ENCODE assay signal across 8 cellular contexts in the genomic region with DNA sequence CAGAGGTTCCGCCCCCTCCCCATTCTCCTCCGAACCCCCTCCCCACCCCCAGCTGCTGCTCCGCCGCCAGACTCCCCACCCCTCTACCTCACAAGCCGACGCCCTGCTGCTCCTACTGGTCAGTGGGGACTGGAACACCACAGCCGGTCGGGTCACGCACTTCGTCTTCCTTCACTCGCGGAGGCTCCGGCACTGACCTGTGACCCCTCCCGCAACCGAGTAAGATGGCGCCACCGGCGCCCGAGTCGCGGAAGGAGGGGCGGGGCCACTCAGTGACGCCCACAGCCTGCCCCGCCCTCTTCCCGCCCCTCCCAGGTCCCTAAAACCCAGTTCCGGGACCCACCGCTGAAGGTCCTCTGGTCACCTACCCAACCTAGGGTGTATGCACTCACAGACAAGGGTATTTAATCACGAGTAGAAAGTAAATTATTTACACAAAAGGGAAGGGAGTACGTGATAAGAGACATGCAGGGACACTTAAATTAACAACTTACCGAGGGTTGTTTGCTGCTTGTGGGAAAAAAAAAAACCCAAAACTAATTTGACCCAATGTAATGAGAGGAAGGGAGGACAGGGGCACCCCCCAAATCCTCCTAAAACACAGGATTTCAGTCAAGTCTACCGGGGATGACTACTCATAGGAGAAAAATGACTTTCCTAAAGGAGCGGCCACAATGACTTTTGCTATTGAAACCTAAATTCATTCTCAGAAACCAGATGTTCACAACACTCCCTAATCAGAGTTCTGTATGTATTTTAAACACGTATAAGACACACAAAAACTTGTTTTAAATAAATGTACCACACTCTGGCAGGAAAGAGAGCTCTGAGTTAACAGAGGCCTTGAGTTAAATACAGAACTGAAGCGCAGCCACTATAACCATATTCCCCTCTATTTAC.
DNase-seq lines count a peak whose midpoint lies in the region; ATAC-seq lines count a peak whose summit lies in the region.

Gene RIT1 (minus strand): TSS at position 194 of the 900 bp plus-strand sequence. CDS start 588 bp downstream, outside the sequence.

- H3K27me3 Mint-ChIP-seq in central memory CD8-positive, alpha-beta T cell = no peaks in the 10 kb centered on the region

- H3K36me3 Mint-ChIP-seq in central memory CD8-positive, alpha-beta T cell (ENCODE audit: insufficient read depth) = peaks cover 68% of the 10 kb centered on the region

- in situ Hi-C loops in ACHN (cut with HindIII; ENCODE audit: low pct_ligation_motif_present, low pct_unique_long_range_greater_than_20kb, low sequenced_read_pairs) = no loop called here

- ATAC-seq in GM18867 (IDR thresholded peaks at IDR 0.05; ENCODE audit: unreplicated experiment) (peak; percentile 82), HG03095 (IDR thresholded peaks at IDR 0.05; ENCODE audit: unreplicated experiment) (peak; percentile 73)
- peak; percentile 92 for ATAC-seq in activated CD4-positive, CD25-positive, alpha-beta regulatory T cell treated with anti-CD3 and anti-CD28 coated beads, Interleukin-2, amount 50 U/mL, for 24 hours
- peak; percentile 94 for ATAC-seq in central memory CD8-positive, alpha-beta T cell (replicated peaks; ENCODE audit: extremely low read depth, poor library complexity, severe bottlenecking)

- H3K9me3 Mint-ChIP-seq in central memory CD8-positive, alpha-beta T cell = no peaks in the 10 kb centered on the region

- H3K27ac Mint-ChIP-seq in central memory CD8-positive, alpha-beta T cell (ENCODE audit: low read depth) = peak within 1 kb of the TSS; percentile 99

- H3K4me1 Mint-ChIP-seq in central memory CD8-positive, alpha-beta T cell = peaks cover 21% of the 10 kb centered on the region

- DNase-seq in ACHN (peak; percentile 89), NCI-H226 (peak; percentile 69), iris pigment epithelial cell (ENCODE audit: low read depth) (peak; percentile 77)
- DNase-seq in central memory CD8-positive, alpha-beta T cell (ENCODE audit: low spot score in 2 of 2) = peak; percentile 62 to 66
- peak; percentile 83 for DNase-seq in stimulated activated CD4-positive, alpha-beta T cell treated with anti-CD3 and anti-CD28 coated beads, Interleukin-12 subunit alpha, Interleukin-12 subunit beta, amount 100 ng/mL, for 4 hours

- H3K4me3 Mint-ChIP-seq in central memory CD8-positive, alpha-beta T cell = peak within 1 kb of the TSS; percentile 98

Comparison
In these comparisons a context has a peak if more than half of its experiments do, and no peak if none do; other contexts are left out.
1. Peak in every context shown above with its lines: DNase-seq and ATAC-seq.